Comparison of ENCODE assay signal across 1 cellular context in the genomic region with DNA sequence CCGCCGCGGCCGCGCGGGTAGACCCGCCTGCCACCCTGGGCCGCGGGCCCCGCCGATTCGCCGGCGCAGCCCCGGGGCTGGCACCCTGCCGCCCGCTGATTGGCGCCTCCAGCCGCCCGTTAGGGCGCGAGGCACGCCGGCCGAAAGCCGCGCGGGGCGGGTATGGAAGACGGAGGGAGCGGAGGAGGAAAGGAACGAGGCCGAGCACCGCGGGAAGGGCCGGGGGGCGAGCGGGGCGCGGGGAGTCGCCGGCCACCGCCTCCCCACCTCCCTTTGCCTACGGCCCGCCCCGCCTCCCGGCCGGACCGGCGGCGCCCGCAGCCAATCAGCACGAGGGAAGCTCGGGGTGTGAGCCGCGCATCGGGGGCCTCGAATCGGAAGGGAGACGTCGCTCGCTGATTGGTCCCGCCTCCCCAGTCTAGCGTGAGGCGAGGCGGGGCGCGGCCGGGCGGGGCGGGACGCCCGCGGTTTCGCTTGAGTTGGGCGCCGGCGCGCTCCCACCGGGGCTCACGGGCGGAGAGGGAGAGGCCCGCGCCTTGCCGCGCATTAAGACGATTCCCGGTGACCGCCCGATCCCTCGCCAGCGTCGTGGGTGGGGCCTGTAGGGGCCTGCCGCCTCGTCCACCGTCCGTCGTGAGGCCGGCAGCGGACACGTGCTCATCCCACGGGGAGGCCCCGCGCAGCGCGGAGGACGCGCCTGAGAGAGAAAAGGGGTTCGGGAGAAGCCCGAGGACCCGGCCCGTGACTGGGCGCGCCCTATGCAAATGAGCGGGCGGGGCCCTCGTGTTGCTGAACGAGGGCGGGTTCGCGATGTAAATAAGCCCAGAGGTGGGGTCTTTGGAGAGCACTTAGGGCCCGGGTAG.
TF ChIP-seq lines count a peak whose summit lies in the region.

No MANE protein-coding gene starts in this region.

TF ChIP-seq in K562, 482 proteins besides CTCF, POLR2A, EP300 and RAD21 (continued from another document and continues in another):
- TF ChIP-seq, protein P1, sequence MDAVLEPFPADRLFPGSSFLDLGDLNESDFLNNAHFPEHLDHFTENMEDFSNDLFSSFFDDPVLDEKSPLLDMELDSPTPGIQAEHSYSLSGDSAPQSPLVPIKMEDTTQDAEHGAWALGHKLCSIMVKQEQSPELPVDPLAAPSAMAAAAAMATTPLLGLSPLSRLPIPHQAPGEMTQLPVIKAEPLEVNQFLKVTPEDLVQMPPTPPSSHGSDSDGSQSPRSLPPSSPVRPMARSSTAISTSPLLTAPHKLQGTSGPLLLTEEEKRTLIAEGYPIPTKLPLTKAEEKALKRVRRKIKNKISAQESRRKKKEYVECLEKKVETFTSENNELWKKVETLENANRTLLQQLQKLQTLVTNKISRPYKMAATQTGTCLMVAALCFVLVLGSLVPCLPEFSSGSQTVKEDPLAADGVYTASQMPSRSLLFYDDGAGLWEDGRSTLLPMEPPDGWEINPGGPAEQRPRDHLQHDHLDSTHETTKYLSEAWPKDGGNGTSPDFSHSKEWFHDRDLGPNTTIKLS (IDR thresholded peaks at IDR 0.05; ENCODE audit: borderline replicate concordance, low read depth), result no peak
- TF ChIP-seq DMBX1 (CRISPR knock-in tag; IDR thresholded peaks at IDR 0.05; ENCODE audit: borderline replicate concordance), result 0 out of 2 replicates have a peak, but pooled peaks have one; percentile 37
- TF ChIP-seq NCOA2 (IDR thresholded peaks at IDR 0.05; ENCODE audit: partially characterized antibody in 2 of 2), result no peak
- peak; percentile 83 for TF ChIP-seq FOXP1 (CRISPR knock-in tag; IDR thresholded peaks at IDR 0.05)
- no peak for TF ChIP-seq KLF16 (IDR thresholded peaks at IDR 0.05)
- peak; percentile 13 for TF ChIP-seq MEIS2 (IDR thresholded peaks at IDR 0.05; ENCODE audit: partially characterized antibody)
- TF ChIP-seq CREB1 (IDR thresholded peaks at IDR 0.05), result peak; percentile 52
- TF ChIP-seq CREB1 (CRISPR knock-in tag; IDR thresholded peaks at IDR 0.05), result no peak
- peak; percentile 89 for TF ChIP-seq CXXC5 (CRISPR knock-in tag; IDR thresholded peaks at IDR 0.05)
- no peak for TF ChIP-seq TAF9B (IDR thresholded peaks at IDR 0.05; ENCODE audit: partially characterized antibody)
- TF ChIP-seq, protein P2, sequence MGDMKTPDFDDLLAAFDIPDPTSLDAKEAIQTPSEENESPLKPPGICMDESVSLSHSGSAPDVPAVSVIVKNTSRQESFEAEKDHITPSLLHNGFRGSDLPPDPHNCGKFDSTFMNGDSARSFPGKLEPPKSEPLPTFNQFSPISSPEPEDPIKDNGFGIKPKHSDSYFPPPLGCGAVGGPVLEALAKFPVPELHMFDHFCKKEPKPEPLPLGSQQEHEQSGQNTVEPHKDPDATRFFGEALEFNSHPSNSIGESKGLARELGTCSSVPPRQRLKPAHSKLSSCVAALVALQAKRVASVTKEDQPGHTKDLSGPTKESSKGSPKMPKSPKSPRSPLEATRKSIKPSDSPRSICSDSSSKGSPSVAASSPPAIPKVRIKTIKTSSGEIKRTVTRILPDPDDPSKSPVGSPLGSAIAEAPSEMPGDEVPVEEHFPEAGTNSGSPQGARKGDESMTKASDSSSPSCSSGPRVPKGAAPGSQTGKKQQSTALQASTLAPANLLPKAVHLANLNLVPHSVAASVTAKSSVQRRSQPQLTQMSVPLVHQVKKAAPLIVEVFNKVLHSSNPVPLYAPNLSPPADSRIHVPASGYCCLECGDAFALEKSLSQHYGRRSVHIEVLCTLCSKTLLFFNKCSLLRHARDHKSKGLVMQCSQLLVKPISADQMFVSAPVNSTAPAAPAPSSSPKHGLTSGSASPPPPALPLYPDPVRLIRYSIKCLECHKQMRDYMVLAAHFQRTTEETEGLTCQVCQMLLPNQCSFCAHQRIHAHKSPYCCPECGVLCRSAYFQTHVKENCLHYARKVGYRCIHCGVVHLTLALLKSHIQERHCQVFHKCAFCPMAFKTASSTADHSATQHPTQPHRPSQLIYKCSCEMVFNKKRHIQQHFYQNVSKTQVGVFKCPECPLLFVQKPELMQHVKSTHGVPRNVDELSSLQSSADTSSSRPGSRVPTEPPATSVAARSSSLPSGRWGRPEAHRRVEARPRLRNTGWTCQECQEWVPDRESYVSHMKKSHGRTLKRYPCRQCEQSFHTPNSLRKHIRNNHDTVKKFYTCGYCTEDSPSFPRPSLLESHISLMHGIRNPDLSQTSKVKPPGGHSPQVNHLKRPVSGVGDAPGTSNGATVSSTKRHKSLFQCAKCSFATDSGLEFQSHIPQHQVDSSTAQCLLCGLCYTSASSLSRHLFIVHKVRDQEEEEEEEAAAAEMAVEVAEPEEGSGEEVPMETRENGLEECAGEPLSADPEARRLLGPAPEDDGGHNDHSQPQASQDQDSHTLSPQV (IDR thresholded peaks at IDR 0.05), result peak; percentile 65
- peak; percentile 81 for TF ChIP-seq PRMT5 (CRISPR knock-in tag; IDR thresholded peaks at IDR 0.05)
- no peak for TF ChIP-seq ZNF589 (CRISPR knock-in tag; IDR thresholded peaks at IDR 0.05; ENCODE audit: low read depth)
- TF ChIP-seq CHD1 (IDR thresholded peaks at IDR 0.05; ENCODE audit: low read length), result no peak
- no peak for TF ChIP-seq BCOR (IDR thresholded peaks at IDR 0.05)
- TF ChIP-seq STAT5A (IDR thresholded peaks at IDR 0.05; ENCODE audit: borderline replicate concordance, low read length), result no peak
- TF ChIP-seq XRCC5 (IDR thresholded peaks at IDR 0.05; ENCODE audit: low read depth, low read length), result no peak; the same call in 1 of the 2 replicates
- no peak for TF ChIP-seq BRD4 (IDR thresholded peaks at IDR 0.05)
- peak; percentile 82; the same call in 1 of the 2 replicates for TF ChIP-seq EP400 (IDR thresholded peaks at IDR 0.05)
- no peak for TF ChIP-seq ZNF445 (CRISPR knock-in tag; IDR thresholded peaks at IDR 0.05; ENCODE audit: low read depth)
- TF ChIP-seq GABPA (tag; conservative IDR thresholded peaks at IDR 0.05; ENCODE audit: low read depth), result peak; percentile 37
- TF ChIP-seq RBM17 (IDR thresholded peaks at IDR 0.05; ENCODE audit: borderline replicate concordance, low read depth, low read length), result no peak
- TF ChIP-seq FOS (IDR thresholded peaks at IDR 0.05; ENCODE audit: extremely low read depth, insufficient read length), result peak; percentile 32
- no peak for TF ChIP-seq MCM2 (IDR thresholded peaks at IDR 0.05; ENCODE audit: low read depth)
- TF ChIP-seq SP2 (IDR thresholded peaks at IDR 0.05; ENCODE audit: extremely low read depth, low read depth, low read length, poor library complexity, severe bottlenecking), result peak; percentile 50
- TF ChIP-seq, protein P3, sequence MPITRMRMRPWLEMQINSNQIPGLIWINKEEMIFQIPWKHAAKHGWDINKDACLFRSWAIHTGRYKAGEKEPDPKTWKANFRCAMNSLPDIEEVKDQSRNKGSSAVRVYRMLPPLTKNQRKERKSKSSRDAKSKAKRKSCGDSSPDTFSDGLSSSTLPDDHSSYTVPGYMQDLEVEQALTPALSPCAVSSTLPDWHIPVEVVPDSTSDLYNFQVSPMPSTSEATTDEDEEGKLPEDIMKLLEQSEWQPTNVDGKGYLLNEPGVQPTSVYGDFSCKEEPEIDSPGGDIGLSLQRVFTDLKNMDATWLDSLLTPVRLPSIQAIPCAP (CRISPR knock-in tag; IDR thresholded peaks at IDR 0.05; ENCODE audit: borderline replicate concordance), result peak; percentile 69; the same call in 1 of the 2 replicates
- no peak for TF ChIP-seq FUS (optimal IDR thresholded peaks at IDR 0.05; ENCODE audit: low read depth, low read length)
- TF ChIP-seq, protein P4, sequence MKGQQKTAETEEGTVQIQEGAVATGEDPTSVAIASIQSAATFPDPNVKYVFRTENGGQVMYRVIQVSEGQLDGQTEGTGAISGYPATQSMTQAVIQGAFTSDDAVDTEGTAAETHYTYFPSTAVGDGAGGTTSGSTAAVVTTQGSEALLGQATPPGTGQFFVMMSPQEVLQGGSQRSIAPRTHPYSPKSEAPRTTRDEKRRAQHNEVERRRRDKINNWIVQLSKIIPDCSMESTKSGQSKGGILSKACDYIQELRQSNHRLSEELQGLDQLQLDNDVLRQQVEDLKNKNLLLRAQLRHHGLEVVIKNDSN (CRISPR knock-in tag; IDR thresholded peaks at IDR 0.05), result peak; percentile 61
- peak; percentile 58 for TF ChIP-seq U2AF1 (optimal IDR thresholded peaks at IDR 0.05; ENCODE audit: low read depth, low read length)
- TF ChIP-seq NUFIP1 (IDR thresholded peaks at IDR 0.05; ENCODE audit: partially characterized antibody), result no peak
- peak in 1 of 2 experiments; percentile 52; a peak in 1 of 4 replicates for TF ChIP-seq FOXA3 (CRISPR knock-in tag; conservative IDR thresholded peaks at IDR 0.05 in 1 of 2, IDR thresholded peaks at IDR 0.05 in 1 of 2)
- TF ChIP-seq NR4A1 (CRISPR knock-in tag; IDR thresholded peaks at IDR 0.05), result no peak
- no peak for TF ChIP-seq NR4A1 (tag; IDR thresholded peaks at IDR 0.05)
- TF ChIP-seq SMAD4 (CRISPR knock-in tag; conservative IDR thresholded peaks at IDR 0.05), result peak; percentile 72
- TF ChIP-seq, protein P5, sequence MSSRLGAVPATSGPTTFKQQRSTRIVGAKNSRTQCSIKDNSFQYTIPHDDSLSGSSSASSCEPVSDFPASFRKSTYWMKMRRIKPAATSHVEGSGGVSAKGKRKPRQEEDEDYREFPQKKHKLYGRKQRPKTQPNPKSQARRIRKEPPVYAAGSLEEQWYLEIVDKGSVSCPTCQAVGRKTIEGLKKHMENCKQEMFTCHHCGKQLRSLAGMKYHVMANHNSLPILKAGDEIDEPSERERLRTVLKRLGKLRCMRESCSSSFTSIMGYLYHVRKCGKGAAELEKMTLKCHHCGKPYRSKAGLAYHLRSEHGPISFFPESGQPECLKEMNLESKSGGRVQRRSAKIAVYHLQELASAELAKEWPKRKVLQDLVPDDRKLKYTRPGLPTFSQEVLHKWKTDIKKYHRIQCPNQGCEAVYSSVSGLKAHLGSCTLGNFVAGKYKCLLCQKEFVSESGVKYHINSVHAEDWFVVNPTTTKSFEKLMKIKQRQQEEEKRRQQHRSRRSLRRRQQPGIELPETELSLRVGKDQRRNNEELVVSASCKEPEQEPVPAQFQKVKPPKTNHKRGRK (tag; IDR thresholded peaks at IDR 0.05), result no peak
- TF ChIP-seq, protein P6, sequence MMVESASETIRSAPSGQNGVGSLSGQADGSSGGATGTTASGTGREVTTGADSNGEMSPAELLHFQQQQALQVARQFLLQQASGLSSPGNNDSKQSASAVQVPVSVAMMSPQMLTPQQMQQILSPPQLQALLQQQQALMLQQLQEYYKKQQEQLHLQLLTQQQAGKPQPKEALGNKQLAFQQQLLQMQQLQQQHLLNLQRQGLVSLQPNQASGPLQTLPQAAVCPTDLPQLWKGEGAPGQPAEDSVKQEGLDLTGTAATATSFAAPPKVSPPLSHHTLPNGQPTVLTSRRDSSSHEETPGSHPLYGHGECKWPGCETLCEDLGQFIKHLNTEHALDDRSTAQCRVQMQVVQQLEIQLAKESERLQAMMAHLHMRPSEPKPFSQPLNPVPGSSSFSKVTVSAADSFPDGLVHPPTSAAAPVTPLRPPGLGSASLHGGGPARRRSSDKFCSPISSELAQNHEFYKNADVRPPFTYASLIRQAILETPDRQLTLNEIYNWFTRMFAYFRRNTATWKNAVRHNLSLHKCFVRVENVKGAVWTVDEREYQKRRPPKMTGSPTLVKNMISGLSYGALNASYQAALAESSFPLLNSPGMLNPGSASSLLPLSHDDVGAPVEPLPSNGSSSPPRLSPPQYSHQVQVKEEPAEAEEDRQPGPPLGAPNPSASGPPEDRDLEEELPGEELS (CRISPR knock-in tag; IDR thresholded peaks at IDR 0.05; ENCODE audit: borderline replicate concordance), result peak; percentile 97; the same call in 1 of the 2 replicates
- no peak for TF ChIP-seq ETV6 (IDR thresholded peaks at IDR 0.05; ENCODE audit: borderline replicate concordance in 1 of 2, low read depth in 2 of 2, low read length in 1 of 2)
- TF ChIP-seq ETV6 (CRISPR knock-in tag; IDR thresholded peaks at IDR 0.05; ENCODE audit: borderline replicate concordance), result peak; percentile 67; the same call in 1 of the 2 replicates
- no peak for TF ChIP-seq CHD2 (IDR thresholded peaks at IDR 0.05; ENCODE audit: low read depth, low read length)
- no peak for TF ChIP-seq ATF1 (CRISPR knock-in tag; IDR thresholded peaks at IDR 0.05)
- TF ChIP-seq ATF1 (tag; IDR thresholded peaks at IDR 0.05), result peak; percentile 81
- TF ChIP-seq, protein P7, sequence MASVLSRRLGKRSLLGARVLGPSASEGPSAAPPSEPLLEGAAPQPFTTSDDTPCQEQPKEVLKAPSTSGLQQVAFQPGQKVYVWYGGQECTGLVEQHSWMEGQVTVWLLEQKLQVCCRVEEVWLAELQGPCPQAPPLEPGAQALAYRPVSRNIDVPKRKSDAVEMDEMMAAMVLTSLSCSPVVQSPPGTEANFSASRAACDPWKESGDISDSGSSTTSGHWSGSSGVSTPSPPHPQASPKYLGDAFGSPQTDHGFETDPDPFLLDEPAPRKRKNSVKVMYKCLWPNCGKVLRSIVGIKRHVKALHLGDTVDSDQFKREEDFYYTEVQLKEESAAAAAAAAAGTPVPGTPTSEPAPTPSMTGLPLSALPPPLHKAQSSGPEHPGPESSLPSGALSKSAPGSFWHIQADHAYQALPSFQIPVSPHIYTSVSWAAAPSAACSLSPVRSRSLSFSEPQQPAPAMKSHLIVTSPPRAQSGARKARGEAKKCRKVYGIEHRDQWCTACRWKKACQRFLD (CRISPR knock-in tag; IDR thresholded peaks at IDR 0.05), result peak; percentile 76
- no peak for TF ChIP-seq PYGO2 (tag; IDR thresholded peaks at IDR 0.05)
- TF ChIP-seq, protein P8, sequence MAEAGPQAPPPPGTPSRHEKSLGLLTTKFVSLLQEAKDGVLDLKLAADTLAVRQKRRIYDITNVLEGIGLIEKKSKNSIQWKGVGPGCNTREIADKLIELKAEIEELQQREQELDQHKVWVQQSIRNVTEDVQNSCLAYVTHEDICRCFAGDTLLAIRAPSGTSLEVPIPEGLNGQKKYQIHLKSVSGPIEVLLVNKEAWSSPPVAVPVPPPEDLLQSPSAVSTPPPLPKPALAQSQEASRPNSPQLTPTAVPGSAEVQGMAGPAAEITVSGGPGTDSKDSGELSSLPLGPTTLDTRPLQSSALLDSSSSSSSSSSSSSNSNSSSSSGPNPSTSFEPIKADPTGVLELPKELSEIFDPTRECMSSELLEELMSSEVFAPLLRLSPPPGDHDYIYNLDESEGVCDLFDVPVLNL (CRISPR knock-in tag; IDR thresholded peaks at IDR 0.05; ENCODE audit: low read depth), result peak; percentile 53; the same call in 1 of the 2 replicates
- TF ChIP-seq FOXJ2 (tag; IDR thresholded peaks at IDR 0.05), result 0 out of 2 replicates have a peak, but pooled peaks have one; percentile 47
